ENCODE assay signal across 1 cellular context in genomic region chr10:101780187-101780817, GRCh38.
TF ChIP-seq lines count a peak whose summit lies in the region.

No MANE protein-coding gene starts in this region.

TF ChIP-seq in IMR-90, 13 proteins besides CTCF, POLR2A, EP300 and RAD21:
- TF ChIP-seq RCOR1 (IDR thresholded peaks at IDR 0.05; ENCODE audit: insufficient replicate concordance, low read length) (no peak), BHLHE40 (IDR thresholded peaks at IDR 0.05; ENCODE audit: low read depth, low read length) (no peak), CHD1 (IDR thresholded peaks at IDR 0.05; ENCODE audit: low read depth, low read length) (no peak), NFE2L2 (IDR thresholded peaks at IDR 0.05; ENCODE audit: low read depth, low read length) (no peak), MXI1 (IDR thresholded peaks at IDR 0.05; ENCODE audit: borderline replicate concordance, low read depth, low read length) (no peak)
